Comparison of ENCODE assay signal across 1 cellular context in genomic region chr19:4327252-4327876, GRCh38.
A peak's percentile ranks its signal among the peaks of the same experiment; 100 is the strongest.
TF ChIP-seq lines count a peak whose summit lies in the region.

No MANE protein-coding gene starts in this region.

TF ChIP-seq in K562, 482 proteins besides CTCF, POLR2A, EP300 and RAD21 (continued from another document and continues in another):
- TF ChIP-seq ETS1 (conservative IDR thresholded peaks at IDR 0.05; ENCODE audit: control insufficient read depth, low read depth, low read length) (0 out of 2 replicates have a peak, but pooled peaks have one; percentile 24), NR2C1 (IDR thresholded peaks at IDR 0.05) (no peak), NR2C1 (tag; IDR thresholded peaks at IDR 0.05) (no peak), ZBTB34 (CRISPR knock-in tag; IDR thresholded peaks at IDR 0.05) (no peak), ZBTB26 (CRISPR knock-in tag; IDR thresholded peaks at IDR 0.05) (no peak), SP1 (CRISPR knock-in tag; IDR thresholded peaks at IDR 0.05) (peak; percentile 29; the same call in 1 of the 2 replicates), AFF1 (IDR thresholded peaks at IDR 0.05; ENCODE audit: low read depth in 1 of 2, partially characterized antibody in 2 of 2) (no peak), POLR2G (IDR thresholded peaks at IDR 0.05; ENCODE audit: low read depth, low read length) (peak; percentile 88), NFIC (IDR thresholded peaks at IDR 0.05) (peak; percentile 94), FOXM1 (IDR thresholded peaks at IDR 0.05; ENCODE audit: low read depth) (no peak), FOXM1 (CRISPR knock-in tag; IDR thresholded peaks at IDR 0.05; ENCODE audit: low read depth) (peak; percentile 72; the same call in 1 of the 2 replicates), POLR2AphosphoS2 (IDR thresholded peaks at IDR 0.05; ENCODE audit: low read length) (no peak), GTF2E2 (tag; IDR thresholded peaks at IDR 0.05) (no peak), POLR2B (IDR thresholded peaks at IDR 0.05; ENCODE audit: low read depth, partially characterized antibody) (peak; percentile 48), ZNF780A (CRISPR knock-in tag; IDR thresholded peaks at IDR 0.05) (no peak), ETV6 (IDR thresholded peaks at IDR 0.05; ENCODE audit: borderline replicate concordance in 1 of 2, low read depth in 2 of 2, low read length in 1 of 2) (no peak), ETV6 (CRISPR knock-in tag; IDR thresholded peaks at IDR 0.05; ENCODE audit: borderline replicate concordance) (no peak), MECOM (CRISPR knock-in tag; IDR thresholded peaks at IDR 0.05) (no peak), RBBP5 (IDR thresholded peaks at IDR 0.05; ENCODE audit: borderline replicate concordance, insufficient read depth, low read length, poor library complexity, severe bottlenecking) (peak; percentile 37), TGIF2 (CRISPR knock-in tag; IDR thresholded peaks at IDR 0.05) (no peak), ZNF23 (CRISPR knock-in tag; IDR thresholded peaks at IDR 0.05) (no peak), ZNF174 (CRISPR knock-in tag; IDR thresholded peaks at IDR 0.05) (no peak), ARID2 (IDR thresholded peaks at IDR 0.05) (no peak)
- TF ChIP-seq, protein P1, sequence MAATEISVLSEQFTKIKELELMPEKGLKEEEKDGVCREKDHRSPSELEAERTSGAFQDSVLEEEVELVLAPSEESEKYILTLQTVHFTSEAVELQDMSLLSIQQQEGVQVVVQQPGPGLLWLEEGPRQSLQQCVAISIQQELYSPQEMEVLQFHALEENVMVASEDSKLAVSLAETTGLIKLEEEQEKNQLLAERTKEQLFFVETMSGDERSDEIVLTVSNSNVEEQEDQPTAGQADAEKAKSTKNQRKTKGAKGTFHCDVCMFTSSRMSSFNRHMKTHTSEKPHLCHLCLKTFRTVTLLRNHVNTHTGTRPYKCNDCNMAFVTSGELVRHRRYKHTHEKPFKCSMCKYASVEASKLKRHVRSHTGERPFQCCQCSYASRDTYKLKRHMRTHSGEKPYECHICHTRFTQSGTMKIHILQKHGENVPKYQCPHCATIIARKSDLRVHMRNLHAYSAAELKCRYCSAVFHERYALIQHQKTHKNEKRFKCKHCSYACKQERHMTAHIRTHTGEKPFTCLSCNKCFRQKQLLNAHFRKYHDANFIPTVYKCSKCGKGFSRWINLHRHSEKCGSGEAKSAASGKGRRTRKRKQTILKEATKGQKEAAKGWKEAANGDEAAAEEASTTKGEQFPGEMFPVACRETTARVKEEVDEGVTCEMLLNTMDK (IDR thresholded peaks at IDR 0.05; ENCODE audit: borderline replicate concordance, insufficient read depth, low read depth, low read length, poor library complexity, severe bottlenecking) = no peak
- TF ChIP-seq, protein P2, sequence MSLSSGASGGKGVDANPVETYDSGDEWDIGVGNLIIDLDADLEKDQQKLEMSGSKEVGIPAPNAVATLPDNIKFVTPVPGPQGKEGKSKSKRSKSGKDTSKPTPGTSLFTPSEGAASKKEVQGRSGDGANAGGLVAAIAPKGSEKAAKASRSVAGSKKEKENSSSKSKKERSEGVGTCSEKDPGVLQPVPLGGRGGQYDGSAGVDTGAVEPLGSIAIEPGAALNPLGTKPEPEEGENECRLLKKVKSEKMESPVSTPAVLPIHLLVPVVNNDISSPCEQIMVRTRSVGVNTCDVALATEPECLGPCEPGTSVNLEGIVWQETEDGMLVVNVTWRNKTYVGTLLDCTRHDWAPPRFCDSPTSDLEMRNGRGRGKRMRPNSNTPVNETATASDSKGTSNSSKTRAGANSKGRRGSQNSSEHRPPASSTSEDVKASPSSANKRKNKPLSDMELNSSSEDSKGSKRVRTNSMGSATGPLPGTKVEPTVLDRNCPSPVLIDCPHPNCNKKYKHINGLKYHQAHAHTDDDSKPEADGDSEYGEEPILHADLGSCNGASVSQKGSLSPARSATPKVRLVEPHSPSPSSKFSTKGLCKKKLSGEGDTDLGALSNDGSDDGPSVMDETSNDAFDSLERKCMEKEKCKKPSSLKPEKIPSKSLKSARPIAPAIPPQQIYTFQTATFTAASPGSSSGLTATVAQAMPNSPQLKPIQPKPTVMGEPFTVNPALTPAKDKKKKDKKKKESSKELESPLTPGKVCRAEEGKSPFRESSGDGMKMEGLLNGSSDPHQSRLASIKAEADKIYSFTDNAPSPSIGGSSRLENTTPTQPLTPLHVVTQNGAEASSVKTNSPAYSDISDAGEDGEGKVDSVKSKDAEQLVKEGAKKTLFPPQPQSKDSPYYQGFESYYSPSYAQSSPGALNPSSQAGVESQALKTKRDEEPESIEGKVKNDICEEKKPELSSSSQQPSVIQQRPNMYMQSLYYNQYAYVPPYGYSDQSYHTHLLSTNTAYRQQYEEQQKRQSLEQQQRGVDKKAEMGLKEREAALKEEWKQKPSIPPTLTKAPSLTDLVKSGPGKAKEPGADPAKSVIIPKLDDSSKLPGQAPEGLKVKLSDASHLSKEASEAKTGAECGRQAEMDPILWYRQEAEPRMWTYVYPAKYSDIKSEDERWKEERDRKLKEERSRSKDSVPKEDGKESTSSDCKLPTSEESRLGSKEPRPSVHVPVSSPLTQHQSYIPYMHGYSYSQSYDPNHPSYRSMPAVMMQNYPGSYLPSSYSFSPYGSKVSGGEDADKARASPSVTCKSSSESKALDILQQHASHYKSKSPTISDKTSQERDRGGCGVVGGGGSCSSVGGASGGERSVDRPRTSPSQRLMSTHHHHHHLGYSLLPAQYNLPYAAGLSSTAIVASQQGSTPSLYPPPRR (CRISPR knock-in tag; IDR thresholded peaks at IDR 0.05; ENCODE audit: borderline replicate concordance) = no peak
- TF ChIP-seq, protein P3, sequence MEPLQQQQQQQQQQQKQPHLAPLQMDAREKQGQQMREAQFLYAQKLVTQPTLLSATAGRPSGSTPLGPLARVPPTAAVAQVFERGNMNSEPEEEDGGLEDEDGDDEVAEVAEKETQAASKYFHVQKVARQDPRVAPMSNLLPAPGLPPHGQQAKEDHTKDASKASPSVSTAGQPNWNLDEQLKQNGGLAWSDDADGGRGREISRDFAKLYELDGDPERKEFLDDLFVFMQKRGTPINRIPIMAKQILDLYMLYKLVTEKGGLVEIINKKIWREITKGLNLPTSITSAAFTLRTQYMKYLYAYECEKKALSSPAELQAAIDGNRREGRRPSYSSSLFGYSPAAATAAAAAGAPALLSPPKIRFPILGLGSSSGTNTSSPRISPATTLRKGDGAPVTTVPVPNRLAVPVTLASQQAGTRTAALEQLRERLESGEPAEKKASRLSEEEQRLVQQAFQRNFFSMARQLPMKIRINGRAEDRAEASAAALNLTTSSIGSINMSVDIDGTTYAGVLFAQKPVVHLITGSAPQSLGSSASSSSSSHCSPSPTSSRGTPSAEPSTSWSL (CRISPR knock-in tag; IDR thresholded peaks at IDR 0.05; ENCODE audit: borderline replicate concordance) = no peak
- TF ChIP-seq, protein P4, sequence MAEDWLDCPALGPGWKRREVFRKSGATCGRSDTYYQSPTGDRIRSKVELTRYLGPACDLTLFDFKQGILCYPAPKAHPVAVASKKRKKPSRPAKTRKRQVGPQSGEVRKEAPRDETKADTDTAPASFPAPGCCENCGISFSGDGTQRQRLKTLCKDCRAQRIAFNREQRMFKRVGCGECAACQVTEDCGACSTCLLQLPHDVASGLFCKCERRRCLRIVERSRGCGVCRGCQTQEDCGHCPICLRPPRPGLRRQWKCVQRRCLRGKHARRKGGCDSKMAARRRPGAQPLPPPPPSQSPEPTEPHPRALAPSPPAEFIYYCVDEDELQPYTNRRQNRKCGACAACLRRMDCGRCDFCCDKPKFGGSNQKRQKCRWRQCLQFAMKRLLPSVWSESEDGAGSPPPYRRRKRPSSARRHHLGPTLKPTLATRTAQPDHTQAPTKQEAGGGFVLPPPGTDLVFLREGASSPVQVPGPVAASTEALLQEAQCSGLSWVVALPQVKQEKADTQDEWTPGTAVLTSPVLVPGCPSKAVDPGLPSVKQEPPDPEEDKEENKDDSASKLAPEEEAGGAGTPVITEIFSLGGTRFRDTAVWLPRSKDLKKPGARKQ (CRISPR knock-in tag; IDR thresholded peaks at IDR 0.05) = no peak
- TF ChIP-seq, protein P5, sequence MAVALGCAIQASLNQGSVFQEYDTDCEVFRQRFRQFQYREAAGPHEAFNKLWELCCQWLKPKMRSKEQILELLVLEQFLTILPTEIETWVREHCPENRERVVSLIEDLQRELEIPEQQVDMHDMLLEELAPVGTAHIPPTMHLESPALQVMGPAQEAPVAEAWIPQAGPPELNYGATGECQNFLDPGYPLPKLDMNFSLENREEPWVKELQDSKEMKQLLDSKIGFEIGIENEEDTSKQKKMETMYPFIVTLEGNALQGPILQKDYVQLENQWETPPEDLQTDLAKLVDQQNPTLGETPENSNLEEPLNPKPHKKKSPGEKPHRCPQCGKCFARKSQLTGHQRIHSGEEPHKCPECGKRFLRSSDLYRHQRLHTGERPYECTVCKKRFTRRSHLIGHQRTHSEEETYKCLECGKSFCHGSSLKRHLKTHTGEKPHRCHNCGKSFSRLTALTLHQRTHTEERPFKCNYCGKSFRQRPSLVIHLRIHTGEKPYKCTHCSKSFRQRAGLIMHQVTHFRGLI (CRISPR knock-in tag; IDR thresholded peaks at IDR 0.05) = no peak
- TF ChIP-seq, protein P6, sequence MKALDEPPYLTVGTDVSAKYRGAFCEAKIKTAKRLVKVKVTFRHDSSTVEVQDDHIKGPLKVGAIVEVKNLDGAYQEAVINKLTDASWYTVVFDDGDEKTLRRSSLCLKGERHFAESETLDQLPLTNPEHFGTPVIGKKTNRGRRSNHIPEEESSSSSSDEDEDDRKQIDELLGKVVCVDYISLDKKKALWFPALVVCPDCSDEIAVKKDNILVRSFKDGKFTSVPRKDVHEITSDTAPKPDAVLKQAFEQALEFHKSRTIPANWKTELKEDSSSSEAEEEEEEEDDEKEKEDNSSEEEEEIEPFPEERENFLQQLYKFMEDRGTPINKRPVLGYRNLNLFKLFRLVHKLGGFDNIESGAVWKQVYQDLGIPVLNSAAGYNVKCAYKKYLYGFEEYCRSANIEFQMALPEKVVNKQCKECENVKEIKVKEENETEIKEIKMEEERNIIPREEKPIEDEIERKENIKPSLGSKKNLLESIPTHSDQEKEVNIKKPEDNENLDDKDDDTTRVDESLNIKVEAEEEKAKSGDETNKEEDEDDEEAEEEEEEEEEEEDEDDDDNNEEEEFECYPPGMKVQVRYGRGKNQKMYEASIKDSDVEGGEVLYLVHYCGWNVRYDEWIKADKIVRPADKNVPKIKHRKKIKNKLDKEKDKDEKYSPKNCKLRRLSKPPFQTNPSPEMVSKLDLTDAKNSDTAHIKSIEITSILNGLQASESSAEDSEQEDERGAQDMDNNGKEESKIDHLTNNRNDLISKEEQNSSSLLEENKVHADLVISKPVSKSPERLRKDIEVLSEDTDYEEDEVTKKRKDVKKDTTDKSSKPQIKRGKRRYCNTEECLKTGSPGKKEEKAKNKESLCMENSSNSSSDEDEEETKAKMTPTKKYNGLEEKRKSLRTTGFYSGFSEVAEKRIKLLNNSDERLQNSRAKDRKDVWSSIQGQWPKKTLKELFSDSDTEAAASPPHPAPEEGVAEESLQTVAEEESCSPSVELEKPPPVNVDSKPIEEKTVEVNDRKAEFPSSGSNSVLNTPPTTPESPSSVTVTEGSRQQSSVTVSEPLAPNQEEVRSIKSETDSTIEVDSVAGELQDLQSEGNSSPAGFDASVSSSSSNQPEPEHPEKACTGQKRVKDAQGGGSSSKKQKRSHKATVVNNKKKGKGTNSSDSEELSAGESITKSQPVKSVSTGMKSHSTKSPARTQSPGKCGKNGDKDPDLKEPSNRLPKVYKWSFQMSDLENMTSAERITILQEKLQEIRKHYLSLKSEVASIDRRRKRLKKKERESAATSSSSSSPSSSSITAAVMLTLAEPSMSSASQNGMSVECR (CRISPR knock-in tag; IDR thresholded peaks at IDR 0.05) = peak; percentile 79; the same call in 1 of the 2 replicates
